24 cellular contexts compared by ENCODE assay signal in the genomic region with DNA sequence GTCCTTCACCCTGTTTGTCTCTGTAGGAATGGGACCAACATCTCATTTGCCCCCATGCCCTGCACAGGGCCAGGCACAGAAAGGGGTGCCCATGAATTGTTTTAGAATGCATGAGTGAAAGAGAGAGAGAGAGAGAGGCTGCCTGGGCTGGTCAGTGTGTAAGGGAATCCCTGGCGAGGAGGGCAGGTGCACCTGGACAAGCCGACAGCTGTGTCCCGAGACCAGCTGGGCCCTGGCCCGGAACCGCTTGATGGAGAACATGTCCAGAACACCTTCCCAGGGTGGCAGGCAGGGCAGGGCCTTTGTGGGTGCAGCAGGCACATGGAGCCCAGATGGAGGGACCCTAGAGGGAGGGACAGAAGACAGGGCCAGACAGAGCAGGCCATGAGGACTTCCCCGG. TPM values are rescaled to one million over a fixed set of nuclear protein-coding genes. Genes with fewer than 3 reads are reported as not detected.
DNase-seq lines count a peak whose midpoint lies in the region; ATAC-seq and TF ChIP-seq lines count a peak whose summit lies in the region.
"Had no signal": no experiment of that assay in that cellular context is flagged by ENCODE, and none has a peak within 500 bp of the region (broad histone marks: within the 10 kb centered on the region; RNA-seq: fewer than 3 reads in every experiment).

No MANE protein-coding gene starts in this region.

- H3K4me3 Mint-ChIP-seq in T-cell: no peak overlapping the region
- H3K4me3 Mint-ChIP-seq: activated CD4-positive, alpha-beta T cell treated with anti-CD3 and anti-CD28 coated beads, Interleukin-2, amount 10 ng/mL, durations not matched to agents 24 days and 14 days; B cell; type B pancreatic cell had no signal

- no peak overlapping the region for H3K27ac Mint-ChIP-seq in T-cell
- H3K27ac Mint-ChIP-seq: activated CD4-positive, alpha-beta T cell treated with anti-CD3 and anti-CD28 coated beads, Interleukin-2, amount 10 ng/mL, durations not matched to agents 24 days and 14 days; B cell; type B pancreatic cell had no signal

- peak overlapping the region in 6 of 11 experiments; percentile 0 to 35 (median 12); a peak in 8 of 22 replicates for H3K4me2 ChIP-seq in BLaER1 treated with 17β-estradiol and CSF1 and Interleukin-3, amounts not matched to agents 10 nM and 100 nM
- H3K4me2 ChIP-seq: A549 had no signal

- intact Hi-C loops in dorsolateral prefrontal cortex (cut with DNase I) (loop anchor here in 1 of 2 donors (10.0 kb wide), 1 partner anchor 172 kb away; no protein-coding TSS in a partner anchor), sciatic nerve (cut with DNase I) (loop anchor here (5.0 to 10.0 kb wide), 2 partner anchors 131 to 172 kb away; no protein-coding TSS in a partner anchor)

- H3K36me3 ChIP-seq in BLaER1 treated with 17β-estradiol and CSF1 and Interleukin-3, amounts not matched to agents 10 nM and 100 nM: no peaks in the 10 kb centered on the region
- H3K36me3 ChIP-seq: gastroesophageal sphincter, prostate gland had no signal

- peaks cover 13 to 35% (median 30%) of the 10 kb centered on the region in 10 experiments for H3K4me1 ChIP-seq in BLaER1 treated with 17β-estradiol and CSF1 and Interleukin-3, amounts not matched to agents 10 nM and 100 nM
- H3K4me1 ChIP-seq: prostate gland had no signal

- peak overlapping the region in 1 of 11 experiments; percentile 33; a peak in 1 of 22 replicates for H3K9ac ChIP-seq in BLaER1 treated with 17β-estradiol and CSF1 and Interleukin-3, amounts not matched to agents 10 nM and 100 nM

- no peaks in the 10 kb centered on the region for H3K27me3 ChIP-seq in BLaER1 treated with 17β-estradiol and CSF1 and Interleukin-3, amounts not matched to agents 10 nM and 100 nM
- H3K27me3 ChIP-seq in dorsolateral prefrontal cortex: no peaks in the 10 kb centered on the region

- no peak for ATAC-seq in sciatic nerve
- no peak for ATAC-seq in T-cell (replicated peaks in 1 of 4)
- ATAC-seq in HG03520 (IDR thresholded peaks at IDR 0.05; ENCODE audit: unreplicated experiment): no peak
- no peak for ATAC-seq in GM21367 (IDR thresholded peaks at IDR 0.05; ENCODE audit: unreplicated experiment)
- ATAC-seq: A549, gastroesophageal sphincter, Panc1 had no signal

- no peaks in the 10 kb centered on the region for H3K9me3 ChIP-seq in BLaER1 treated with 17β-estradiol and CSF1 and Interleukin-3, amounts not matched to agents 10 nM and 100 nM (replicated peaks in 1 of 11)
- H3K9me3 ChIP-seq: A549, gastroesophageal sphincter, prostate gland had no signal

- H3K4me1 Mint-ChIP-seq in T-cell: peaks cover 6 to 13% (median 9%) of the 10 kb centered on the region in 3 donors

- no peaks in the 10 kb centered on the region; a peak in 1 of 22 replicates for H4K20me1 ChIP-seq in BLaER1 treated with 17β-estradiol and CSF1 and Interleukin-3, amounts not matched to agents 10 nM and 100 nM

- POLR2A ChIA-PET in T-cell (lab: Charles Lee): no interaction called here

- TF ChIP-seq CTCF in dorsolateral prefrontal cortex (IDR thresholded peaks at IDR 0.05 in 54 of 56, conservative IDR thresholded peaks at IDR 0.05 in 2 of 56; ENCODE audit: low read depth in 1 of 56, partially characterized antibody in 56 of 56): no peak

- H3K36me3 Mint-ChIP-seq in T-cell: no peaks in the 10 kb centered on the region
- H3K36me3 Mint-ChIP-seq: type B pancreatic cell had no signal

- CTCF ChIA-PET in T-cell (lab: Charles Lee): no interaction called here

- peak; percentile 50 for DNase-seq in activated CD8-positive, alpha-beta memory T cell treated with anti-CD3 and anti-CD28 coated beads, Interleukin-2, amount 50 U/mL, for 48 hours
- no peak for DNase-seq in activated CD8-positive, alpha-beta memory T cell treated with anti-CD3 and anti-CD28 coated beads for 24 hours
- DNase-seq in dorsolateral prefrontal cortex (peak in 8 of 10 donors; percentile 10 to 36 (median 27)), sciatic nerve (ENCODE audit: low spot score) (peak; percentile 31), T-cell (no peak)
- DNase-seq: activated CD4-positive, alpha-beta T cell treated with anti-CD3 and anti-CD28 coated beads, Interleukin-2, amount 10 ng/mL, durations not matched to agents 24 days and 14 days; activated gamma-delta T cell treated with Interleukin-2 at 50 U/mL for 16 hours; amygdala; COR-L47; DMS79 treated with DMSO at 0.1 percent for 48 hours; H7; KG1; MV-4-11; NCI-H2171; NCI-H510A treated with DMSO at 0.1 percent for 48 hours had no signal

- no peak overlapping the region for H3K4me3 ChIP-seq in BLaER1 treated with 17β-estradiol and CSF1 and Interleukin-3, amounts not matched to agents 10 nM and 100 nM
- no peak overlapping the region for H3K4me3 ChIP-seq in dorsolateral prefrontal cortex
- H3K4me3 ChIP-seq: A549, gastroesophageal sphincter, prostate gland had no signal

- H3K27ac ChIP-seq in BLaER1 treated with 17β-estradiol and CSF1 and Interleukin-3, amounts not matched to agents 10 nM and 100 nM: no peak overlapping the region
- peak overlapping the region in 1 of 59 donors; percentile 3 for H3K27ac ChIP-seq in dorsolateral prefrontal cortex
- H3K27ac ChIP-seq: A549, gastroesophageal sphincter, prostate gland had no signal

- no peaks in the 10 kb centered on the region for H3K9me3 Mint-ChIP-seq in T-cell
- H3K9me3 Mint-ChIP-seq: activated CD4-positive, alpha-beta T cell treated with anti-CD3 and anti-CD28 coated beads, Interleukin-2, amount 10 ng/mL, durations not matched to agents 24 days and 14 days; type B pancreatic cell had no signal

- peaks cover 3 to 14% of the 10 kb centered on the region in 2 donors for H3K27me3 Mint-ChIP-seq in T-cell

RNA-seq across cellular contexts. Expression of a gene that starts 22.7 kb away (rescaled TPM):
- 1 to 10 TPM in 68 of 120 experiments, under 1 TPM in 48, not detected in 4; 0.14 to 9.4 (median 1.1) TPM for total RNA-seq in dorsolateral prefrontal cortex
- total RNA-seq in sciatic nerve: 1.3 TPM
- total RNA-seq in T-cell: not detected
- total RNA-seq: activated CD4-positive, alpha-beta T cell treated with anti-CD3 and anti-CD28 coated beads, Interleukin-2, amount 10 ng/mL, durations not matched to agents 24 days and 14 days; B cell had no signal

RNA-seq across cellular contexts. Expression of a gene that starts 28.9 kb away (rescaled TPM):
- total RNA-seq in dorsolateral prefrontal cortex: 100 to 1,000 TPM; 101 to 272 (median 186) TPM
- 5.2 TPM for total RNA-seq in sciatic nerve
- total RNA-seq in T-cell: 1 to 10 TPM in 2 of 5 donors, under 1 TPM in 3; 0.65 to 3.4 (median 0.98) TPM

Comparison
In these comparisons a context has a peak if more than half of its experiments do, and no peak if none do; other contexts are left out.
1. DNase-seq: peak in activated CD8-positive, alpha-beta memory T cell treated with anti-CD3 and anti-CD28 coated beads, Interleukin-2, amount 50 U/mL, for 48 hours (single experiment), dorsolateral prefrontal cortex (8 of 10) and sciatic nerve (single experiment); none in activated CD8-positive, alpha-beta memory T cell treated with anti-CD3 and anti-CD28 coated beads for 24 hours (single experiment) and T-cell (0 of 34).
2. RNA of a gene that starts 28.9 kb away (total RNA-seq): 101 to 272 TPM in dorsolateral prefrontal cortex; 5.2 TPM in sciatic nerve (single experiment) and 0.65 to 3.4 TPM in T-cell; every median in the first group is over 10 times any median in the second.